22 cellular contexts compared by ENCODE assay signal in the genomic region with DNA sequence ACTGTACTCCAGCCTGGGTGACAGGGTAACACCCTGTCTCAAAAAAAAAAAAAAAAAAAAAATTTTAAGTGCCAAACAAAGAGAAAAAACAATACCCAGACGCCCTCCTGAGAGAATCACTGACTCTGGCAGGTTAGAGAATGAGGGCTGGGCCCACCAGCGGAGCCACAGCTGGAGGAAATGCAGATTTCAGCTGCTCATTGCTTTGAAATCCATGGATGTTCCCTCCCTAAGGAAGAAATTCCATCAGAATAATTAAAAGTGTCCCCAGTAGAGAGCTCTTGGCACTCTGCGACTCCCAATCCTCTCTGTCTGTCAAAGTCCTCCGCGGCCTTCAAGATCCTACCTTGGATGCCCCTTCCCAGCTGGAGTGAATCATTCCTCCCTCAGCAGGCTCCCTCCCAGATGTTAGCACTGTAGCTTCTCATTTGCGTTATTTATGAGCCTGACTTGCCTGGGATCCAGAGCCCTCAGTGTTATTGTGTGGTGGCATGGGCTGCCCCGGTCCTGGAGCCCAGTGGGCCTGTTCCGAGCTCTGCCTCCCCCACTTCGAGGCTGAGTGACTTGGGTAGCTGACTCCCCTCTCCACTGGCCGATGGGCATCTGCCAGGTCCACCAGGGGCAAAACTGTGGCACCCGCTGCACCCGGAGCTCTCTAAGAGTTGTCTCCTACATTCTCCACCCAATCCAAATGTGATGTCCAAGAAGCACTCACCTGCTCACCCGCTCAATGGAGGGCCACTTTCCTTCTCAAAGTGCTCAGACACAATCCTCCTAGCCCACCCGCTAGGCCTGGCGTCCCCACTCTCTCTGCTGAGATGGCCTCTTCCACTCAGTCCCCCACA. TPM values are rescaled to one million over a fixed set of nuclear protein-coding genes. Genes with fewer than 3 reads are reported as not detected.
A peak's percentile ranks its signal among the peaks of the same experiment; 100 is the strongest.
DNase-seq lines count a peak whose midpoint lies in the region; ATAC-seq and TF ChIP-seq lines count a peak whose summit lies in the region.
"Had no signal": no experiment of that assay in that cellular context is flagged by ENCODE, and none has a peak within 500 bp of the region (broad histone marks: within the 10 kb centered on the region; RNA-seq: fewer than 3 reads in every experiment).

No MANE protein-coding gene starts in this region.

- TF ChIP-seq CTCF in AG10803 (conservative IDR thresholded peaks at IDR 0.05; ENCODE audit: low read length) (no peak), adrenal gland (IDR thresholded peaks at IDR 0.05) (no peak), osteocyte (IDR thresholded peaks at IDR 0.05) (no peak)

- WGBS in adrenal gland, 4 donors = 68 to 79% (median 71%) methylated on average over 15 of the region's 15 CpGs

- H3K9me3 ChIP-seq in adrenal gland (replicated peaks in 1 of 3) (no peaks in the 10 kb centered on the region), iPS-20b (ENCODE audit: insufficient read depth, low read depth, low read length) (no peaks in the 10 kb centered on the region)
- H3K9me3 ChIP-seq: A549 had no signal

- peaks cover 3% of the 10 kb centered on the region for H3K27me3 Mint-ChIP-seq in osteocyte (ENCODE audit: unreplicated experiment)

- H3K4me1 ChIP-seq in adrenal gland (replicated peaks in 1 of 2) (peaks cover 0 to 6% of the 10 kb centered on the region in 2 donors), iPS-20b (ENCODE audit: insufficient read depth, low read length) (peaks cover 19% of the 10 kb centered on the region)
- H3K4me1 ChIP-seq: A549 had no signal

- H3K4me1 Mint-ChIP-seq in osteocyte (ENCODE audit: unreplicated experiment) = no peaks in the 10 kb centered on the region

- ATAC-seq in GM21515 (IDR thresholded peaks at IDR 0.05; ENCODE audit: unreplicated experiment) = no peak
- ATAC-seq in GM19452 (IDR thresholded peaks at IDR 0.05; ENCODE audit: unreplicated experiment) = no peak
- ATAC-seq: A549; CD8-positive, alpha-beta T cell; GM12878; HepG2; PC-3 had no signal

- H3K4me3 ChIP-seq in AG10803 (ENCODE audit: low read length) (no peak overlapping the region), adrenal gland (no peak overlapping the region), iPS-20b (ENCODE audit: low read length) (peak overlapping the region; percentile 23; the same call in 1 of the 2 replicates)
- H3K4me3 ChIP-seq: A549; BLaER1 treated with 17β-estradiol and CSF1 and Interleukin-3, amounts not matched to agents 10 nM and 100 nM; GM12878 had no signal

- intact Hi-C loops in adrenal gland (cut with DNase I) = no loop called here

- H3K27ac ChIP-seq in adrenal gland = no peak overlapping the region
- H3K27ac ChIP-seq in iPS-20b (ENCODE audit: low read length) = no peak overlapping the region
- H3K27ac ChIP-seq: BLaER1 treated with 17β-estradiol and CSF1 and Interleukin-3, amounts not matched to agents 10 nM and 100 nM; RWPE1 had no signal

- TF ChIP-seq POLR2A in adrenal gland (IDR thresholded peaks at IDR 0.05) = no peak

- peak; percentile 23 for DNase-seq in AG10803 (ENCODE audit: low read depth)
- DNase-seq in adrenal gland = peak in 5 of 7 donors; percentile 37 to 67 (median 60)
- peak; percentile 68 for DNase-seq in osteocyte (ENCODE audit: extremely low spot score, unreplicated experiment)
- no peak for DNase-seq in RKO (ENCODE audit: low spot score)
- DNase-seq: Calu3; CD8-positive, alpha-beta T cell; GOT3; KBM-7; NCI-H1105 treated with DMSO at 0.1 percent for 48 hours; NCI-H1694; NCI-H226; NCI-H524 treated with DMSO at 0.1 percent for 48 hours; PC-3; SIG-M5 had no signal

- H3K36me3 ChIP-seq in adrenal gland (replicated peaks in 1 of 2) (no peaks in the 10 kb centered on the region), iPS-20b (ENCODE audit: insufficient read depth, low read depth, low read length) (no peaks in the 10 kb centered on the region)
- H3K36me3 ChIP-seq: BLaER1 treated with 17β-estradiol and CSF1 and Interleukin-3, amounts not matched to agents 10 nM and 100 nM had no signal

- no peak overlapping the region for H3K27ac Mint-ChIP-seq in osteocyte (ENCODE audit: unreplicated experiment)
- H3K27ac Mint-ChIP-seq: CD8-positive, alpha-beta T cell had no signal

- H3K4me3 Mint-ChIP-seq in osteocyte (ENCODE audit: unreplicated experiment) = no peak overlapping the region
- H3K4me3 Mint-ChIP-seq: CD8-positive, alpha-beta T cell had no signal

- no peaks in the 10 kb centered on the region for H3K9me3 Mint-ChIP-seq in osteocyte (ENCODE audit: unreplicated experiment)
- H3K9me3 Mint-ChIP-seq: CD8-positive, alpha-beta T cell had no signal

- H3K27me3 ChIP-seq in adrenal gland = no peaks in the 10 kb centered on the region
- peaks cover 5% of the 10 kb centered on the region; the same call in 1 of the 2 replicates for H3K27me3 ChIP-seq in iPS-20b (ENCODE audit: insufficient read depth, low read length)
- H3K27me3 ChIP-seq: BLaER1 treated with 17β-estradiol and CSF1 and Interleukin-3, amounts not matched to agents 10 nM and 100 nM had no signal

- H3K36me3 Mint-ChIP-seq in osteocyte (ENCODE audit: unreplicated experiment) = no peaks in the 10 kb centered on the region
- H3K36me3 Mint-ChIP-seq: CD8-positive, alpha-beta T cell had no signal

- H3K9ac ChIP-seq in iPS-20b (ENCODE audit: low read depth, low read length) = no peak overlapping the region
- H3K9ac ChIP-seq: BLaER1 treated with 17β-estradiol and CSF1 and Interleukin-3, amounts not matched to agents 10 nM and 100 nM had no signal

RNA-seq across cellular contexts. Expression of gene SERP2, which starts 47.0 kb away (rescaled TPM):
- total RNA-seq in adrenal gland (1 to 10 TPM; 2.6 to 4.8 (median 4.0) TPM), osteocyte (7.7 and 8.4 TPM in 2 replicates)
- polyA plus RNA-seq in adrenal gland = 1 to 10 TPM; 4.4 to 8.8 (median 7.4) TPM
- total RNA-seq: Calu3; CD8-positive, alpha-beta T cell; GM12878; HepG2 had no signal
- polyA plus RNA-seq: A549, GM12878, HepG2 had no signal
